11 cellular contexts compared by ENCODE assay signal in genomic region chrX:3585719-3586118, GRCh38.
"Had no signal": no experiment of that assay in that cellular context is flagged by ENCODE, and none has a peak within 500 bp of the region (broad histone marks: within the 10 kb centered on the region; RNA-seq: fewer than 3 reads in every experiment).

No MANE protein-coding gene starts in this region.

- ATAC-seq: left colon; stimulated activated effector memory CD8-positive, alpha-beta T cell treated with anti-CD3 and anti-CD28 coated beads, Interleukin-12 subunit alpha, Interleukin-12 subunit beta, amount 100 ng/mL, for 72 hours had no signal

- H3K27me3 ChIP-seq: neural progenitor cell, ovary had no signal

- H3K27ac ChIP-seq: epithelial cell of prostate, neural progenitor cell, ovary had no signal

- H3K4me3 ChIP-seq: lung, neural progenitor cell, ovary had no signal

- H3K36me3 ChIP-seq: neural progenitor cell, ovary had no signal

- DNase-seq: activated CD4-positive, CD25-positive, alpha-beta regulatory T cell treated with anti-CD3 and anti-CD28 coated beads, Interleukin-2, amount 50 U/mL, for 72 hours; activated naive CD4-positive, alpha-beta T cell; anterior cingulate cortex; left colon; ovary; stimulated activated CD4-positive, alpha-beta T cell treated with anti-CD3 and anti-CD28 coated beads, Interleukin-12 subunit alpha, Interleukin-12 subunit beta, amount 100 ng/mL, for 4 hours; T1000 had no signal
